In the genomic region with DNA sequence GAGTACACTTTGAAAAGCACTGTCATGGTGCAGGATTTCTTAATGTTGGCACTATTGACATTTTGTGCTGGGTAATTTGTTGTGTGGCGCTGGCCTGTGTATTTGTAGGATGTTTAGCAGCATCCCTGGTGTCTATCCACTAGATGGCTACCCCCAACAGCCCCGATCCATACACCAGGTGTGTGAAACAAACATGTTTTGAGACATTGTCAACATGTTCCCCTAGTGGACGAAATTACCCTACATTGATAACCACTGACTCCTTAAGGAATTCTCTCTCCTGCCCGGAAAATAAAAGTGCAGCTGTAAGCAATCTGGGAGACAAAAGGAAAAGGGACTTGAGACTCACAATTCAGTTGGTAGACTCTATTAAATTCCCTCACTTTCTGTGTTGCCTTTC, we compare ENCODE assay signal across 26 cellular contexts. TPM values are rescaled to one million over a fixed set of nuclear protein-coding genes. Genes with fewer than 3 reads are reported as not detected.
A peak's percentile ranks its signal among the peaks of the same experiment; 100 is the strongest.
DNase-seq lines count a peak whose midpoint lies in the region; ATAC-seq, FAIRE-seq and TF ChIP-seq lines count a peak whose summit lies in the region.
"Had no signal": no experiment of that assay in that cellular context is flagged by ENCODE, and none has a peak within 500 bp of the region (broad histone marks: within the 10 kb centered on the region; RNA-seq: fewer than 3 reads in every experiment).

No MANE protein-coding gene starts in this region.

- H4K20me1 ChIP-seq in H9 (ENCODE audit: control insufficient read depth, insufficient read depth, insufficient read length) = no peaks in the 10 kb centered on the region

- no peak overlapping the region for H2BK5ac ChIP-seq in H9 (ENCODE audit: insufficient read length, low read length)

- H2AK5ac ChIP-seq in H9 (ENCODE audit: insufficient read length, low read length) = no peak overlapping the region

- no peak overlapping the region for H2BK15ac ChIP-seq in H9 (ENCODE audit: low read depth, low read length)

- no peak overlapping the region for H3K4ac ChIP-seq in H9 (ENCODE audit: low read depth, low read length)

- H4K5ac ChIP-seq in H9 (ENCODE audit: insufficient read length, low read depth, low read length) = no peak overlapping the region

- H3K18ac ChIP-seq in H9 (ENCODE audit: insufficient read length, low read depth, low read length) = no peak overlapping the region

- H3K23me2 ChIP-seq in H9 (ENCODE audit: insufficient read length, low read depth, low read length, poor library complexity, severe bottlenecking) = no peaks in the 10 kb centered on the region

- no peaks in the 10 kb centered on the region for H3K27me3 Mint-ChIP-seq in H9 (ENCODE audit: low read depth)
- no peaks in the 10 kb centered on the region for H3K27me3 Mint-ChIP-seq in neural crest cell (ENCODE audit: low read depth)
- H3K27me3 Mint-ChIP-seq: activated naive CD8-positive, alpha-beta T cell treated with anti-CD3 and anti-CD28 coated beads for 36 hours had no signal

- WGBS in H9 (ENCODE audit: extremely low coverage, insufficient read length, low lambda C conversion rate) = no CpG with 5 or more reads among the region's 4 CpGs

- no peak overlapping the region for H4K91ac ChIP-seq in H9 (ENCODE audit: insufficient read length, low read depth, low read length)

- H3K9me3 Mint-ChIP-seq in H9 = no peaks in the 10 kb centered on the region
- no peaks in the 10 kb centered on the region for H3K9me3 Mint-ChIP-seq in neural crest cell
- H3K9me3 Mint-ChIP-seq: activated naive CD8-positive, alpha-beta T cell treated with anti-CD3 and anti-CD28 coated beads for 36 hours; activated T-helper 2 cell treated with anti-CD3 and anti-CD28 coated beads, Interferon-gamma antibody, Interleukin-2, Interleukin-4, amounts not matched to agents 10 μg/mL and 5 μg/mL and 100 μg/mL, durations not matched to agents 14 hours and 24 hours and 36 hours; T-helper 2 cell treated with Interferon-gamma antibody and Interleukin-4, amounts not matched to agents 5 μg/mL and 100 μg/mL, for 36 hours had no signal

- H3K27ac Mint-ChIP-seq in H9 (peak overlapping the region in 2 of 3 experiments; percentile 21 to 23; a peak in 1 of 7 replicates), neural crest cell (ENCODE audit: unreplicated experiment) (no peak overlapping the region)
- H3K27ac Mint-ChIP-seq: activated naive CD8-positive, alpha-beta T cell treated with anti-CD3 and anti-CD28 coated beads for 36 hours; activated T-helper 2 cell treated with anti-CD3 and anti-CD28 coated beads, Interferon-gamma antibody, Interleukin-2, Interleukin-4, amounts not matched to agents 10 μg/mL and 5 μg/mL and 100 μg/mL, durations not matched to agents 14 hours and 24 hours and 36 hours; T-helper 2 cell treated with Interferon-gamma antibody and Interleukin-4, amounts not matched to agents 5 μg/mL and 100 μg/mL, for 36 hours had no signal

- H4K8ac ChIP-seq in H9 (replicated peaks; ENCODE audit: insufficient read length, low read depth, low read length) = no peak overlapping the region

- H3K4me3 ChIP-seq in cardiac fibroblast (replicated peaks in 1 of 2; ENCODE audit: low read depth in 2 of 2, low read length in 2 of 2) = no peak overlapping the region
- H3K4me3 ChIP-seq: esophagus muscularis mucosa, SJSA1, thoracic aorta had no signal

- H3K79me2 ChIP-seq in H9 (ENCODE audit: insufficient read depth, low read length) = no peaks in the 10 kb centered on the region

- TF ChIP-seq CTCF in C4-2B (conservative IDR thresholded peaks at IDR 0.05) = peak; percentile 16; the same call in 1 of the 2 replicates
- TF ChIP-seq CTCF in H9 (conservative IDR thresholded peaks at IDR 0.05) = peak; percentile 53
- TF ChIP-seq CTCF in cardiac fibroblast (IDR thresholded peaks at IDR 0.05; ENCODE audit: low read depth, low read length) = peak; percentile 13
- TF ChIP-seq CTCF in neural crest cell (conservative IDR thresholded peaks at IDR 0.05) = peak; percentile 18

- H3K23ac ChIP-seq in H9 (ENCODE audit: insufficient read length, low read depth, low read length) = no peak overlapping the region

- no peak overlapping the region for H3K4me2 ChIP-seq in H9 (ENCODE audit: insufficient read depth, insufficient read length, low read length)

- no peak overlapping the region for H2BK120ac ChIP-seq in H9 (ENCODE audit: low read depth, low read length, poor library complexity, severe bottlenecking)

- H2AFZ ChIP-seq in H9 (ENCODE audit: low read length) = no peak overlapping the region

- H3K56ac ChIP-seq in H9 (ENCODE audit: insufficient read length, low read depth, low read length) = no peak overlapping the region

- DNase-seq in H9 (no peak), cardiac fibroblast (ENCODE audit: low read depth in 2 of 2) (no peak), neural crest cell (ENCODE audit: low read depth, low spot score) (no peak), GM19239 (ENCODE audit: insufficient read length, low spot score) (no peak), left colon (no peak)
- DNase-seq: activated CD4-positive, alpha-beta T cell treated with anti-CD3 and anti-CD28 coated beads, Interleukin-2, amount 50 U/mL, for 1 hour; activated naive CD8-positive, alpha-beta T cell treated with anti-CD3 and anti-CD28 coated beads for 36 hours; COR-L47; effector CD8-positive, alpha-beta T cell; HCEC 1CT; KG1; NCI-H187; NCI-H2227 treated with DMSO at 0.1 percent for 48 hours; NK-92 treated with Interleukin-12 subunit alpha and Interleukin-12 subunit beta, amount 100 ng/mL, for 24 hours; stimulated activated CD4-positive, alpha-beta T cell treated with anti-CD3 and anti-CD28 coated beads, Interleukin-2, amount 100 ng/mL, for 48 hours; stimulated activated naive CD4-positive, alpha-beta T cell treated with Interleukin-2 at 50 U/mL for 16 hours; WERI-Rb-1 had no signal

- H3K9me3 ChIP-seq in H9 (ENCODE audit: control insufficient read depth, low read depth, low read length) = no peaks in the 10 kb centered on the region
- H3K9me3 ChIP-seq: esophagus muscularis mucosa, SJSA1, thoracic aorta had no signal

- no peaks in the 10 kb centered on the region for H3K79me1 ChIP-seq in H9 (ENCODE audit: insufficient read depth, low read depth, low read length, poor library complexity, severe bottlenecking)

- H3K4me1 Mint-ChIP-seq in H9 = no peaks in the 10 kb centered on the region
- no peaks in the 10 kb centered on the region for H3K4me1 Mint-ChIP-seq in neural crest cell

- intact Hi-C loops in left colon (cut with DNase I, micrococcal nuclease) = no loop called here

- no peak overlapping the region for H3T11ph ChIP-seq in H9 (ENCODE audit: low read length)

- H3K36me3 Mint-ChIP-seq in H9 (ENCODE audit: insufficient read depth in 1 of 3, low read depth in 3 of 3) (no peaks in the 10 kb centered on the region), neural crest cell (ENCODE audit: low read depth) (no peaks in the 10 kb centered on the region)
- H3K36me3 Mint-ChIP-seq: activated naive CD8-positive, alpha-beta T cell treated with anti-CD3 and anti-CD28 coated beads for 36 hours had no signal

- no peak for FAIRE-seq in GM19239 (lab: Jason Lieb, UNC)
- FAIRE-seq: astrocyte, RCC 7860 had no signal

- H2BK20ac ChIP-seq in H9 (ENCODE audit: low read depth, low read length, poor library complexity, severe bottlenecking) = no peak overlapping the region

- no peak overlapping the region for H3K9ac ChIP-seq in H9 (ENCODE audit: extremely low read depth, insufficient read length, low read length)

- no peak overlapping the region for H3K27ac ChIP-seq in C4-2B
- H3K27ac ChIP-seq in H9 (ENCODE audit: insufficient read length, low read depth, low read length) = no peak overlapping the region
- H3K27ac ChIP-seq: esophagus muscularis mucosa, SJSA1, thoracic aorta, WERI-Rb-1 had no signal

- H3K27me3 ChIP-seq in H9 (ENCODE audit: insufficient read depth, low read length) = no peaks in the 10 kb centered on the region
- H3K27me3 ChIP-seq: esophagus muscularis mucosa, SJSA1 had no signal

- ATAC-seq in left colon (no peak), GM19324 (IDR thresholded peaks at IDR 0.05; ENCODE audit: low FRiP score, unreplicated experiment) (no peak)

- H3K4me3 Mint-ChIP-seq in H9 (no peak overlapping the region), neural crest cell (no peak overlapping the region)
- H3K4me3 Mint-ChIP-seq: activated naive CD8-positive, alpha-beta T cell treated with anti-CD3 and anti-CD28 coated beads for 36 hours; T-helper 2 cell treated with Interferon-gamma antibody and Interleukin-4, amounts not matched to agents 5 μg/mL and 100 μg/mL, for 36 hours had no signal

- no peak overlapping the region for H3K14ac ChIP-seq in H9 (ENCODE audit: insufficient read depth, low read length)

- no peaks in the 10 kb centered on the region for H3K4me1 ChIP-seq in H9 (ENCODE audit: insufficient read depth, low read length)
- H3K4me1 ChIP-seq: esophagus muscularis mucosa had no signal

- H2BK12ac ChIP-seq in H9 (ENCODE audit: insufficient read length, low read depth, low read length) = no peak overlapping the region

RNA-seq across cellular contexts. Expression of a gene that starts 52.6 kb away (rescaled TPM):
- 6.1 and 6.4 TPM in 2 replicates for total RNA-seq in H9 (2021)
- 2.9 and 3.2 TPM in 2 replicates for total RNA-seq in neural crest cell
- total RNA-seq in left colon = 10 to 100 TPM; 24.6 to 26.9 TPM
- total RNA-seq: activated naive CD8-positive, alpha-beta T cell treated with anti-CD3 and anti-CD28 coated beads for 36 hours had no signal
